ENCODE assay signal across 8 cellular contexts in genomic region chr5:95962475-95962773, GRCh38. TPM values are rescaled to one million over a fixed set of nuclear protein-coding genes. Genes with fewer than 3 reads are reported as not detected.
A peak's percentile ranks its signal among the peaks of the same experiment; 100 is the strongest.
DNase-seq lines count a peak whose midpoint lies in the region; ATAC-seq and TF ChIP-seq lines count a peak whose summit lies in the region.

No MANE protein-coding gene starts in this region.

- H3K4me1 Mint-ChIP-seq in stimulated activated effector memory CD8-positive, alpha-beta T cell treated with anti-CD3 and anti-CD28 coated beads, Interleukin-12 subunit alpha, Interleukin-12 subunit beta, amount 100 ng/mL, for 72 hours = peaks cover 41% of the 10 kb centered on the region

- no peaks in the 10 kb centered on the region for H3K9me3 ChIP-seq in iPS-15b (ENCODE audit: control insufficient read depth, insufficient read depth, low read length)

- peaks cover 0 to 3% of the 10 kb centered on the region in 2 donors for H3K9me3 Mint-ChIP-seq in activated naive CD4-positive, alpha-beta T cell treated with anti-CD3 and anti-CD28 coated beads, Interleukin-2, amount 50 U/mL, for 72 hours
- no peaks in the 10 kb centered on the region for H3K9me3 Mint-ChIP-seq in stimulated activated effector memory CD8-positive, alpha-beta T cell treated with anti-CD3 and anti-CD28 coated beads, Interleukin-12 subunit alpha, Interleukin-12 subunit beta, amount 100 ng/mL, for 72 hours

- peak overlapping the region; percentile 68 for H3K4me3 ChIP-seq in HFF-Myc (replicated peaks; ENCODE audit: low read depth, low read length)
- H3K4me3 ChIP-seq in iPS-15b (ENCODE audit: low read depth, low read length) = peak overlapping the region; percentile 67

- no peaks in the 10 kb centered on the region for H3K36me3 ChIP-seq in iPS-15b (ENCODE audit: control insufficient read depth, insufficient read depth, low read length)

- DNase-seq in HFF-Myc (ENCODE audit: extremely low read depth, low read depth) (no peak), glomerular visceral epithelial cell (ENCODE audit: extremely low spot score) (no peak), NCI-H2196 treated with DMSO at 0.1 percent for 48 hours (lab: John Stamatoyannopoulos, UW; ENCODE audit: unreplicated experiment) (no peak), DMS 273 (lab: John Stamatoyannopoulos, UW; ENCODE audit: unreplicated experiment) (no peak)
- DNase-seq in activated naive CD4-positive, alpha-beta T cell treated with anti-CD3 and anti-CD28 coated beads, Interleukin-2, amount 50 U/mL, for 72 hours (ENCODE audit: low spot score in 2 of 2) = no peak
- DNase-seq in stimulated activated effector memory CD8-positive, alpha-beta T cell treated with anti-CD3 and anti-CD28 coated beads, Interleukin-12 subunit alpha, Interleukin-12 subunit beta, amount 100 ng/mL, for 72 hours (ENCODE audit: low spot score in 2 of 2) = no peak

- H3K9ac ChIP-seq in iPS-15b (ENCODE audit: low read depth, low read length) = no peak overlapping the region

- peaks cover 24% of the 10 kb centered on the region for H3K4me1 ChIP-seq in iPS-15b (ENCODE audit: control insufficient read depth, insufficient read depth, low read length)

- TF ChIP-seq CTCF in HFF-Myc (IDR thresholded peaks at IDR 0.05; ENCODE audit: low read depth, low read length, missing control alignments) = no peak

- peak overlapping the region; percentile 93 to 99 for H3K27ac Mint-ChIP-seq in activated naive CD4-positive, alpha-beta T cell treated with anti-CD3 and anti-CD28 coated beads, Interleukin-2, amount 50 U/mL, for 72 hours
- peak overlapping the region; percentile 98 for H3K27ac Mint-ChIP-seq in stimulated activated effector memory CD8-positive, alpha-beta T cell treated with anti-CD3 and anti-CD28 coated beads, Interleukin-12 subunit alpha, Interleukin-12 subunit beta, amount 100 ng/mL, for 72 hours

- peaks cover 9% of the 10 kb centered on the region for H3K27me3 ChIP-seq in iPS-15b (ENCODE audit: control insufficient read depth, insufficient read depth, low read length)

- no peak for ATAC-seq in activated naive CD4-positive, alpha-beta T cell treated with anti-CD3 and anti-CD28 coated beads, Interleukin-2, amount 50 U/mL, for 72 hours
- no peak for ATAC-seq in stimulated activated effector memory CD8-positive, alpha-beta T cell treated with anti-CD3 and anti-CD28 coated beads, Interleukin-12 subunit alpha, Interleukin-12 subunit beta, amount 100 ng/mL, for 72 hours
- ATAC-seq in GM19397 (IDR thresholded peaks at IDR 0.05; ENCODE audit: unreplicated experiment) = no peak

- peak overlapping the region; percentile 99 for H3K4me3 Mint-ChIP-seq in stimulated activated effector memory CD8-positive, alpha-beta T cell treated with anti-CD3 and anti-CD28 coated beads, Interleukin-12 subunit alpha, Interleukin-12 subunit beta, amount 100 ng/mL, for 72 hours

- peaks cover 12 to 37% of the 10 kb centered on the region in 2 donors for H3K36me3 Mint-ChIP-seq in activated naive CD4-positive, alpha-beta T cell treated with anti-CD3 and anti-CD28 coated beads, Interleukin-2, amount 50 U/mL, for 72 hours
- H3K36me3 Mint-ChIP-seq in stimulated activated effector memory CD8-positive, alpha-beta T cell treated with anti-CD3 and anti-CD28 coated beads, Interleukin-12 subunit alpha, Interleukin-12 subunit beta, amount 100 ng/mL, for 72 hours = peaks cover 28% of the 10 kb centered on the region

RNA-seq across cellular contexts. Expression of gene ELL2, which starts 0.8 kb away (rescaled TPM):
- 100 to 1,000 TPM in 1 of 2 donors, 10 to 100 TPM in 1; 41.1 to 110 TPM for total RNA-seq in activated naive CD4-positive, alpha-beta T cell treated with anti-CD3 and anti-CD28 coated beads, Interleukin-2, amount 50 U/mL, for 72 hours
